Comparison of ENCODE assay signal across 8 cellular contexts in the genomic region with DNA sequence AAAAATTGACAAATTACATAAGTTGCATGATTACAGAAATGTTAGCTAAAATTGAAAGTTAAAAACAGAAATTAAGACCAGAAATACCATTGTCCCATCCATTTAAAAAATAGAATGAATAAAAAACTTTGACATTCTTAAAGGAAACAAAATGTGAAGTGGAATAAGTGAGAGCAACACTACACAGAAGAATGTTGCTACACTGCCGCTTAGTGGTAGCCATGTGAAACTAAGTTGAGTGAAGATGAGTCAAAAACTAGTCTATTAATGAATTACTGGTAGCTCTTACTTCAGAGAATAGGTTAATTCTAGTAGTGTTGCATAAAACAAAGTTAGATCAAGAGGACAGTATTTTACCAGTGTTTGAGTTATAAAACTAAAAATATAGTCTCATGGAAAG.
DNase-seq lines count a peak whose midpoint lies in the region; ATAC-seq and TF ChIP-seq lines count a peak whose summit lies in the region.

No MANE protein-coding gene starts in this region.

- WGBS in stomach, 5 donors = 0 to 9% (median 4%) methylated on average over 1 of the region's 1 CpG

- peak; percentile 94 for ATAC-seq in GM19395 (IDR thresholded peaks at IDR 0.05; ENCODE audit: unreplicated experiment)
- peak; percentile 77 for ATAC-seq in left lung

- TF ChIP-seq EP300 in stomach (IDR thresholded peaks at IDR 0.05) = no peak

- no peak overlapping the region for H3K27ac ChIP-seq in left lung
- H3K27ac ChIP-seq in stomach = no peak overlapping the region

- H3K4me1 ChIP-seq in left lung (no peaks in the 10 kb centered on the region), stomach (no peaks in the 10 kb centered on the region)

- TF ChIP-seq POLR2A in stomach (IDR thresholded peaks at IDR 0.05) = no peak

- DNase-seq in DMS53 (lab: John Stamatoyannopoulos, UW) = peak; percentile 69
- DNase-seq in Jurkat, Clone E6-1 (ENCODE audit: low read depth, low spot score) = peak; percentile 10
- DNase-seq in amniotic epithelial cell (ENCODE audit: low read depth) = peak; percentile 1
- no peak for DNase-seq in left lung
- DNase-seq in stomach = no peak
- DNase-seq in HCEC 1CT = no peak
- no peak for DNase-seq in activated naive CD4-positive, alpha-beta T cell treated with Interleukin-2 at 50 U/mL for 16 hours

- H3K4me3 ChIP-seq in Jurkat, Clone E6-1 (ENCODE audit: low read length) = no peak overlapping the region
- no peak overlapping the region for H3K4me3 ChIP-seq in left lung
- no peak overlapping the region for H3K4me3 ChIP-seq in stomach

- H3K9me3 ChIP-seq in left lung (no peaks in the 10 kb centered on the region), stomach (no peaks in the 10 kb centered on the region)

- H3K36me3 ChIP-seq in left lung (no peaks in the 10 kb centered on the region), stomach (no peaks in the 10 kb centered on the region)

- TF ChIP-seq CTCF in left lung (IDR thresholded peaks at IDR 0.05) (peak in 1 of 2 donors; percentile 45), stomach (IDR thresholded peaks at IDR 0.05) (peak in 3 of 7 experiments; percentile 11 to 25 (median 11))

- H3K27me3 ChIP-seq in left lung = no peaks in the 10 kb centered on the region
- H3K27me3 ChIP-seq in stomach = no peaks in the 10 kb centered on the region

- intact Hi-C loops in left lung (cut with DNase I) = no loop called here
- intact Hi-C loops in stomach (cut with DNase I; ENCODE audit: low total_unique reads) = no loop called here

Comparison
In these comparisons a context has a peak if more than half of its experiments do, and no peak if none do; other contexts are left out.
1. DNase-seq: peak in DMS53 (single experiment), Jurkat, Clone E6-1 (single experiment) and amniotic epithelial cell (single experiment); none in left lung (0 of 2), stomach (single experiment), HCEC 1CT (single experiment) and activated naive CD4-positive, alpha-beta T cell treated with Interleukin-2 at 50 U/mL for 16 hours (single experiment).